In the genomic region with DNA sequence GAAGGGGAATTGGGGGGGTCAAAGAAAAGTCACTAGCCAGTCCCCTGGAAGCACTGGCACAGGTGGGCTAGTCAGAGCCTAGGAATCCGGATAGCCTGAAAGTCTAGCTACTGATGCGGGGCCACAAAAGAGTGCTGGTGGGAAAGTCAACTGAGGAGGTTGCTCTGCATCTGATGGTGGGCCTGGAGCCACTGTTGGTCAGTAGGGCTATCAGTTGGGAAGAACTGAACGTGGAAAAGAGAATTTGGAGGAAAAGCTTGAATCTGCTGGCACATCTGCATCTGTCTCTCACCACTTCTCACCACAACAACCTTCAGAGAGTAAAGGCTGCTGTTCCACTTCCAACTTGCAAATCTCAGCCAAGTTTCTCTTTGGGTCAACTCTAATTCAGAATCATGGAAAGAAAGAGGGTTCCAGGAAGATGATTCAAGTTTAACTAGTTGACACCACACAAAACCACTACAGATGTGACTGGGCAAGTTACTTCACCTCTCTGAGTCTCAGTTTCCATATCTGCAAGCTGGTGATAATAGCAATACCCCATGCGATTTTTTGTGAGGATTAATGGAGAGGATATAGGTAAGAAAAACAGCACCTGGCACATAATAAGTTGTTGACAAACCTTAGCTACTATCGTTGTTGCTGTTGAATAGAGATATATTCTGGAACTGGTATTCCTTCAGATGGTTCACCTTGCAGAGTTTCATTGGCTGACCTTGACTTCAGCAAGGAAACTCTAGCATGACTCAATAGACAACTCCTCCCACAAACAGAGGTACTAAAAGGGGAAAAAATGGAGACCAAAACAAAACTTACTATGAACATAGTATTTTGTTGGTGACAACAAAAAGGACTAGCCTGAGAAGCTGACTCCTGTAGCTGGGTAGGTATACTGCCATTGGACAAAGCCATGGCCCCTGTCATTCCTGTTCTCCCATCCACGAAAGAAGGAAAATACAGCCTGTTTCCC, we compare ENCODE assay signal across 15 cellular contexts.
A peak's percentile ranks its signal among the peaks of the same experiment; 100 is the strongest.
DNase-seq lines count a peak whose midpoint lies in the region; ATAC-seq and TF ChIP-seq lines count a peak whose summit lies in the region.
"Had no signal": no experiment of that assay in that cellular context is flagged by ENCODE, and none has a peak within 500 bp of the region (broad histone marks: within the 10 kb centered on the region; RNA-seq: fewer than 3 reads in every experiment).

No MANE protein-coding gene starts in this region.

- POLR2A ChIA-PET in activated CD4-positive, alpha-beta memory T cell treated with anti-CD3 and anti-CD28 coated beads for 36 hours (lab: Charles Lee): interaction anchor here (0.7 to 4.0 kb wide), 7 partner anchors 20 to 280 kb away, joined by 3 to 25 read pairs (median 4); a partner anchor contains a TSS
- POLR2A ChIA-PET in naive thymus-derived CD4-positive, alpha-beta T cell (lab: Charles Lee): interaction anchor here (0.6 kb wide), 1 partner anchor 232 kb away, joined by 4 read pairs; no protein-coding TSS in a partner anchor

- peaks cover 0 to 5% of the 10 kb centered on the region in 2 donors for H3K4me1 ChIP-seq in naive thymus-derived CD4-positive, alpha-beta T cell (ENCODE audit: control insufficient read depth in 2 of 2, insufficient read depth in 2 of 2, low read length in 2 of 2)
- H3K4me1 ChIP-seq: neural progenitor cell had no signal

- intact Hi-C loops in activated CD4-positive, alpha-beta memory T cell treated with anti-CD3 and anti-CD28 coated beads for 36 hours (cut with micrococcal nuclease): loop anchor here (1.0 to 5.0 kb wide), 16 partner anchors 10 to 905 kb away; a partner anchor contains a TSS
- intact Hi-C loops in naive thymus-derived CD4-positive, alpha-beta T cell (cut with micrococcal nuclease): no loop called here

- H3K4me3 Mint-ChIP-seq in activated CD4-positive, alpha-beta memory T cell treated with anti-CD3 and anti-CD28 coated beads for 36 hours: peak overlapping the region; percentile 14
- H3K4me3 Mint-ChIP-seq in naive thymus-derived CD4-positive, alpha-beta T cell: peak overlapping the region in 1 of 10 donors; percentile 43
- H3K4me3 Mint-ChIP-seq: B cell, memory B cell, neural progenitor cell had no signal

- TF ChIP-seq CTCF in GM12865 (IDR thresholded peaks at IDR 0.05; ENCODE audit: insufficient read depth, low read depth, low read length, missing control alignments): no peak

- H3K27me3 ChIP-seq in naive thymus-derived CD4-positive, alpha-beta T cell (ENCODE audit: control insufficient read depth in 2 of 2, insufficient read depth in 2 of 2, low read length in 2 of 2): no peaks in the 10 kb centered on the region
- H3K27me3 ChIP-seq: neural progenitor cell had no signal

- DNase-seq in GM12865 (ENCODE audit: low read depth): peak; percentile 57
- peak; percentile 41 for DNase-seq in activated CD4-positive, alpha-beta memory T cell treated with anti-CD3 and anti-CD28 coated beads for 36 hours
- no peak for DNase-seq in HPDE6-E6E7 (ENCODE audit: extremely low spot score)
- DNase-seq in D341Med (ENCODE audit: low spot score): no peak
- no peak for DNase-seq in naive thymus-derived CD4-positive, alpha-beta T cell
- DNase-seq: NCI-H1417 treated with DMSO at 0.1 percent for 48 hours, SW 1271, WERI-Rb-1 had no signal

- no peak overlapping the region for H3K4me3 ChIP-seq in GM12865 (ENCODE audit: low read depth, low read length)
- H3K4me3 ChIP-seq in naive thymus-derived CD4-positive, alpha-beta T cell (ENCODE audit: low read length): no peak overlapping the region
- H3K4me3 ChIP-seq: neural progenitor cell had no signal

- peak overlapping the region; percentile 96 for H3K27ac Mint-ChIP-seq in activated CD4-positive, alpha-beta memory T cell treated with anti-CD3 and anti-CD28 coated beads for 36 hours
- peak overlapping the region in 1 of 9 donors; percentile 74 for H3K27ac Mint-ChIP-seq in naive thymus-derived CD4-positive, alpha-beta T cell
- H3K27ac Mint-ChIP-seq: B cell, memory B cell, neural progenitor cell had no signal

- no peaks in the 10 kb centered on the region for H3K36me3 ChIP-seq in naive thymus-derived CD4-positive, alpha-beta T cell (ENCODE audit: control insufficient read depth in 2 of 3, insufficient read depth in 3 of 3, low read length in 3 of 3)
- H3K36me3 ChIP-seq: neural progenitor cell, WERI-Rb-1 had no signal

- no peak overlapping the region for H3K27ac ChIP-seq in naive thymus-derived CD4-positive, alpha-beta T cell (ENCODE audit: low read depth, low read length)
- H3K27ac ChIP-seq: epithelial cell of prostate, neural progenitor cell, WERI-Rb-1 had no signal

- CTCF ChIA-PET in activated CD4-positive, alpha-beta memory T cell treated with anti-CD3 and anti-CD28 coated beads for 36 hours (lab: Charles Lee): interaction anchor here (0.6 to 1.1 kb wide), 2 partner anchors 10 to 120 kb away, joined by 3 to 4 read pairs; no protein-coding TSS in a partner anchor
- CTCF ChIA-PET in naive thymus-derived CD4-positive, alpha-beta T cell (lab: Charles Lee): no interaction called here

- H3K36me3 Mint-ChIP-seq in activated CD4-positive, alpha-beta memory T cell treated with anti-CD3 and anti-CD28 coated beads for 36 hours: peaks cover 2% of the 10 kb centered on the region
- H3K36me3 Mint-ChIP-seq in naive thymus-derived CD4-positive, alpha-beta T cell: peaks cover 0 to 33% (median 0%) of the 10 kb centered on the region in 5 donors
- H3K36me3 Mint-ChIP-seq: neural progenitor cell had no signal

- ATAC-seq in GM18520 (IDR thresholded peaks at IDR 0.05; ENCODE audit: unreplicated experiment) (peak; percentile 38), HG02610 (IDR thresholded peaks at IDR 0.05; ENCODE audit: unreplicated experiment) (peak; percentile 40), HG03469 (IDR thresholded peaks at IDR 0.05; ENCODE audit: unreplicated experiment) (no peak)
- ATAC-seq in naive thymus-derived CD4-positive, alpha-beta T cell: no peak

- no peaks in the 10 kb centered on the region for H3K9me3 Mint-ChIP-seq in activated CD4-positive, alpha-beta memory T cell treated with anti-CD3 and anti-CD28 coated beads for 36 hours
- peaks cover 0 to 27% (median 0%) of the 10 kb centered on the region in 11 donors for H3K9me3 Mint-ChIP-seq in naive thymus-derived CD4-positive, alpha-beta T cell
- H3K9me3 Mint-ChIP-seq: memory B cell had no signal

- no peaks in the 10 kb centered on the region for H3K27me3 Mint-ChIP-seq in activated CD4-positive, alpha-beta memory T cell treated with anti-CD3 and anti-CD28 coated beads for 36 hours
- no peaks in the 10 kb centered on the region for H3K27me3 Mint-ChIP-seq in naive thymus-derived CD4-positive, alpha-beta T cell
- H3K27me3 Mint-ChIP-seq: B cell had no signal

- H3K4me1 Mint-ChIP-seq in activated CD4-positive, alpha-beta memory T cell treated with anti-CD3 and anti-CD28 coated beads for 36 hours (ENCODE audit: low read depth): peaks cover 73% of the 10 kb centered on the region
- peaks cover 15 to 67% (median 28%) of the 10 kb centered on the region in 7 donors for H3K4me1 Mint-ChIP-seq in naive thymus-derived CD4-positive, alpha-beta T cell
- H3K4me1 Mint-ChIP-seq: B cell had no signal

- H3K9me3 ChIP-seq in naive thymus-derived CD4-positive, alpha-beta T cell (ENCODE audit: control insufficient read depth in 2 of 3, low read length in 3 of 3): no peaks in the 10 kb centered on the region

Comparison
In these comparisons a context has a peak if more than half of its experiments do, and no peak if none do; other contexts are left out.
1. DNase-seq: peak in GM12865 (single experiment) and activated CD4-positive, alpha-beta memory T cell treated with anti-CD3 and anti-CD28 coated beads for 36 hours (single experiment); none in HPDE6-E6E7 (single experiment), D341Med (single experiment) and naive thymus-derived CD4-positive, alpha-beta T cell (0 of 9).
2. ATAC-seq: peak in GM18520 (single experiment) and HG02610 (single experiment); none in HG03469 (single experiment) and naive thymus-derived CD4-positive, alpha-beta T cell (single experiment).